Comparison of ENCODE assay signal across 1 cellular context in genomic region chr4:98260047-98260578, GRCh38.
TF ChIP-seq lines count a peak whose summit lies in the region.

No MANE protein-coding gene starts in this region.

TF ChIP-seq in HEK293, 187 proteins besides CTCF, POLR2A, EP300 and RAD21 (continued from another document):
- no peak for TF ChIP-seq ZBTB6 (tag by site-specific recombination; IDR thresholded peaks at IDR 0.05)
- no peak for TF ChIP-seq PATZ1 (tag by site-specific recombination; IDR thresholded peaks at IDR 0.05)
- no peak for TF ChIP-seq SP2 (tag by site-specific recombination; IDR thresholded peaks at IDR 0.05)
- TF ChIP-seq HOXA7 (CRISPR knock-in tag; IDR thresholded peaks at IDR 0.05; ENCODE audit: borderline replicate concordance): no peak
- TF ChIP-seq ZNF2 (tag by site-specific recombination; IDR thresholded peaks at IDR 0.05): no peak
- peak; percentile 84 for TF ChIP-seq TCF7L2 (IDR thresholded peaks at IDR 0.05; ENCODE audit: borderline replicate concordance, low read depth, low read length)
- no peak for TF ChIP-seq ZNF585B (tag by site-specific recombination; IDR thresholded peaks at IDR 0.05)
- TF ChIP-seq ZFP3 (tag by site-specific recombination; IDR thresholded peaks at IDR 0.05; ENCODE audit: low read depth): no peak
- TF ChIP-seq PRDM6 (tag by site-specific recombination; IDR thresholded peaks at IDR 0.05): no peak
- TF ChIP-seq OVOL3 (tag by site-specific recombination; IDR thresholded peaks at IDR 0.05): no peak
- no peak for TF ChIP-seq ZNF19 (tag by site-specific recombination; IDR thresholded peaks at IDR 0.05; ENCODE audit: low read depth)
- TF ChIP-seq IKZF3 (tag by site-specific recombination; IDR thresholded peaks at IDR 0.05): 0 out of 2 replicates have a peak, but pooled peaks have one; percentile 10
- no peak for TF ChIP-seq ZNF433 (tag by site-specific recombination; IDR thresholded peaks at IDR 0.05; ENCODE audit: low read depth)
- TF ChIP-seq ZNF768 (tag by site-specific recombination; IDR thresholded peaks at IDR 0.05): no peak
- no peak for TF ChIP-seq ZSCAN5A (tag by site-specific recombination; IDR thresholded peaks at IDR 0.05)
- no peak for TF ChIP-seq ZNF10 (tag by site-specific recombination; IDR thresholded peaks at IDR 0.05)
- peak; percentile 83 for TF ChIP-seq SCRT1 (tag by site-specific recombination; IDR thresholded peaks at IDR 0.05; ENCODE audit: borderline replicate concordance)
- TF ChIP-seq ZNF580 (tag by site-specific recombination; IDR thresholded peaks at IDR 0.05): no peak
- peak; percentile 29; the same call in 1 of the 2 replicates for TF ChIP-seq GLIS1 (tag by site-specific recombination; IDR thresholded peaks at IDR 0.05)
- TF ChIP-seq HOXD13 (CRISPR knock-in tag; IDR thresholded peaks at IDR 0.05; ENCODE audit: borderline replicate concordance): no peak
- TF ChIP-seq ZNF311 (tag by site-specific recombination; IDR thresholded peaks at IDR 0.05; ENCODE audit: borderline replicate concordance): no peak
- no peak for TF ChIP-seq ZNF521 (tag by site-specific recombination; IDR thresholded peaks at IDR 0.05)
- no peak for TF ChIP-seq ZNF112 (tag by site-specific recombination; IDR thresholded peaks at IDR 0.05)
- TF ChIP-seq ZBTB48 (tag by site-specific recombination; IDR thresholded peaks at IDR 0.05): no peak
- TF ChIP-seq ZNF624 (tag by site-specific recombination; IDR thresholded peaks at IDR 0.05): no peak
- TF ChIP-seq ZNF133 (tag by site-specific recombination; IDR thresholded peaks at IDR 0.05): no peak
- 0 out of 2 replicates have a peak, but pooled peaks have one; percentile 8 for TF ChIP-seq GLIS2 (tag by site-specific recombination; IDR thresholded peaks at IDR 0.05)
- TF ChIP-seq ZNF146 (tag by site-specific recombination; IDR thresholded peaks at IDR 0.05): no peak
- no peak for TF ChIP-seq ZNF791 (tag by site-specific recombination; IDR thresholded peaks at IDR 0.05)
- no peak for TF ChIP-seq ZNF629 (tag by site-specific recombination; IDR thresholded peaks at IDR 0.05)
- no peak for TF ChIP-seq ZNF274 (IDR thresholded peaks at IDR 0.05; ENCODE audit: low read length)
- TF ChIP-seq ZNF274 (tag by site-specific recombination; IDR thresholded peaks at IDR 0.05; ENCODE audit: borderline replicate concordance): no peak
- TF ChIP-seq INSM2 (tag by site-specific recombination; IDR thresholded peaks at IDR 0.05): no peak
- TF ChIP-seq ZBTB20 (tag by site-specific recombination; IDR thresholded peaks at IDR 0.05): peak; percentile 63; the same call in 1 of the 2 replicates
- TF ChIP-seq KLF8 (tag by site-specific recombination; IDR thresholded peaks at IDR 0.05): no peak
- no peak for TF ChIP-seq YY2 (tag by site-specific recombination; IDR thresholded peaks at IDR 0.05)
- TF ChIP-seq ZNF239 (tag by site-specific recombination; IDR thresholded peaks at IDR 0.05): no peak
- 0 out of 2 replicates have a peak, but pooled peaks have one; percentile 73 for TF ChIP-seq ZSCAN30 (tag by site-specific recombination; IDR thresholded peaks at IDR 0.05)
- TF ChIP-seq ZNF600 (tag by site-specific recombination; IDR thresholded peaks at IDR 0.05): no peak
- TF ChIP-seq ZIC2 (tag by site-specific recombination; IDR thresholded peaks at IDR 0.05): peak; percentile 92
- TF ChIP-seq ZFP37 (tag by site-specific recombination; IDR thresholded peaks at IDR 0.05): no peak
- no peak for TF ChIP-seq ZFP41 (tag by site-specific recombination; IDR thresholded peaks at IDR 0.05; ENCODE audit: borderline replicate concordance)
- TF ChIP-seq MEIS1 (CRISPR knock-in tag; IDR thresholded peaks at IDR 0.05; ENCODE audit: borderline replicate concordance): no peak
- no peak for TF ChIP-seq ZNF155 (tag by site-specific recombination; IDR thresholded peaks at IDR 0.05)
